In genomic region chr11:64244966-64245365, GRCh38 we compare ENCODE assay signal across 1 cellular context.
TF ChIP-seq lines count a peak whose summit lies in the region.

No MANE protein-coding gene starts in this region.

TF ChIP-seq in K562, 482 proteins besides CTCF, POLR2A, EP300 and RAD21:
- no peak for TF ChIP-seq ZNF511 (CRISPR knock-in tag; IDR thresholded peaks at IDR 0.05)
- TF ChIP-seq KLF10 (CRISPR knock-in tag; IDR thresholded peaks at IDR 0.05): no peak
- TF ChIP-seq HMG20B (CRISPR knock-in tag; IDR thresholded peaks at IDR 0.05): no peak
- no peak for TF ChIP-seq SMAD2 (IDR thresholded peaks at IDR 0.05; ENCODE audit: low read depth, low read length)
- TF ChIP-seq TEAD1 (CRISPR knock-in tag; IDR thresholded peaks at IDR 0.05): no peak
- TF ChIP-seq THRAP3 (IDR thresholded peaks at IDR 0.05; ENCODE audit: borderline replicate concordance): no peak
- no peak for TF ChIP-seq CHD4 (IDR thresholded peaks at IDR 0.05; ENCODE audit: insufficient read depth, insufficient replicate concordance, low read depth, low read length, poor library complexity, severe bottlenecking)
- no peak for TF ChIP-seq MAFK (IDR thresholded peaks at IDR 0.05; ENCODE audit: low read length)
- TF ChIP-seq NFXL1 (CRISPR knock-in tag; IDR thresholded peaks at IDR 0.05): no peak
- no peak for TF ChIP-seq NFIC (IDR thresholded peaks at IDR 0.05)
- TF ChIP-seq ZBTB26 (CRISPR knock-in tag; IDR thresholded peaks at IDR 0.05): no peak
- TF ChIP-seq MEIS2 (IDR thresholded peaks at IDR 0.05; ENCODE audit: partially characterized antibody): no peak
- no peak for TF ChIP-seq GMEB1 (CRISPR knock-in tag; IDR thresholded peaks at IDR 0.05)
- no peak for TF ChIP-seq ZNF165 (CRISPR knock-in tag; IDR thresholded peaks at IDR 0.05; ENCODE audit: borderline replicate concordance)
- TF ChIP-seq MTA3 (IDR thresholded peaks at IDR 0.05; ENCODE audit: borderline replicate concordance): no peak
- 0 out of 2 replicates have a peak, but pooled peaks have one; percentile 20 for TF ChIP-seq MYNN (IDR thresholded peaks at IDR 0.05)
- TF ChIP-seq MYNN (CRISPR knock-in tag; IDR thresholded peaks at IDR 0.05): no peak
- TF ChIP-seq PKNOX1 (IDR thresholded peaks at IDR 0.05): 0 out of 2 replicates have a peak, but pooled peaks have one; percentile 7
- no peak for TF ChIP-seq HOXB6 (CRISPR knock-in tag; IDR thresholded peaks at IDR 0.05; ENCODE audit: borderline replicate concordance)
- TF ChIP-seq LCOR (CRISPR knock-in tag; IDR thresholded peaks at IDR 0.05): no peak
- TF ChIP-seq SUPT5H (IDR thresholded peaks at IDR 0.05): 0 out of 2 replicates have a peak, but pooled peaks have one; percentile 39
- TF ChIP-seq, protein P1, sequence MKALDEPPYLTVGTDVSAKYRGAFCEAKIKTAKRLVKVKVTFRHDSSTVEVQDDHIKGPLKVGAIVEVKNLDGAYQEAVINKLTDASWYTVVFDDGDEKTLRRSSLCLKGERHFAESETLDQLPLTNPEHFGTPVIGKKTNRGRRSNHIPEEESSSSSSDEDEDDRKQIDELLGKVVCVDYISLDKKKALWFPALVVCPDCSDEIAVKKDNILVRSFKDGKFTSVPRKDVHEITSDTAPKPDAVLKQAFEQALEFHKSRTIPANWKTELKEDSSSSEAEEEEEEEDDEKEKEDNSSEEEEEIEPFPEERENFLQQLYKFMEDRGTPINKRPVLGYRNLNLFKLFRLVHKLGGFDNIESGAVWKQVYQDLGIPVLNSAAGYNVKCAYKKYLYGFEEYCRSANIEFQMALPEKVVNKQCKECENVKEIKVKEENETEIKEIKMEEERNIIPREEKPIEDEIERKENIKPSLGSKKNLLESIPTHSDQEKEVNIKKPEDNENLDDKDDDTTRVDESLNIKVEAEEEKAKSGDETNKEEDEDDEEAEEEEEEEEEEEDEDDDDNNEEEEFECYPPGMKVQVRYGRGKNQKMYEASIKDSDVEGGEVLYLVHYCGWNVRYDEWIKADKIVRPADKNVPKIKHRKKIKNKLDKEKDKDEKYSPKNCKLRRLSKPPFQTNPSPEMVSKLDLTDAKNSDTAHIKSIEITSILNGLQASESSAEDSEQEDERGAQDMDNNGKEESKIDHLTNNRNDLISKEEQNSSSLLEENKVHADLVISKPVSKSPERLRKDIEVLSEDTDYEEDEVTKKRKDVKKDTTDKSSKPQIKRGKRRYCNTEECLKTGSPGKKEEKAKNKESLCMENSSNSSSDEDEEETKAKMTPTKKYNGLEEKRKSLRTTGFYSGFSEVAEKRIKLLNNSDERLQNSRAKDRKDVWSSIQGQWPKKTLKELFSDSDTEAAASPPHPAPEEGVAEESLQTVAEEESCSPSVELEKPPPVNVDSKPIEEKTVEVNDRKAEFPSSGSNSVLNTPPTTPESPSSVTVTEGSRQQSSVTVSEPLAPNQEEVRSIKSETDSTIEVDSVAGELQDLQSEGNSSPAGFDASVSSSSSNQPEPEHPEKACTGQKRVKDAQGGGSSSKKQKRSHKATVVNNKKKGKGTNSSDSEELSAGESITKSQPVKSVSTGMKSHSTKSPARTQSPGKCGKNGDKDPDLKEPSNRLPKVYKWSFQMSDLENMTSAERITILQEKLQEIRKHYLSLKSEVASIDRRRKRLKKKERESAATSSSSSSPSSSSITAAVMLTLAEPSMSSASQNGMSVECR (CRISPR knock-in tag; IDR thresholded peaks at IDR 0.05): no peak
- TF ChIP-seq, protein P2, sequence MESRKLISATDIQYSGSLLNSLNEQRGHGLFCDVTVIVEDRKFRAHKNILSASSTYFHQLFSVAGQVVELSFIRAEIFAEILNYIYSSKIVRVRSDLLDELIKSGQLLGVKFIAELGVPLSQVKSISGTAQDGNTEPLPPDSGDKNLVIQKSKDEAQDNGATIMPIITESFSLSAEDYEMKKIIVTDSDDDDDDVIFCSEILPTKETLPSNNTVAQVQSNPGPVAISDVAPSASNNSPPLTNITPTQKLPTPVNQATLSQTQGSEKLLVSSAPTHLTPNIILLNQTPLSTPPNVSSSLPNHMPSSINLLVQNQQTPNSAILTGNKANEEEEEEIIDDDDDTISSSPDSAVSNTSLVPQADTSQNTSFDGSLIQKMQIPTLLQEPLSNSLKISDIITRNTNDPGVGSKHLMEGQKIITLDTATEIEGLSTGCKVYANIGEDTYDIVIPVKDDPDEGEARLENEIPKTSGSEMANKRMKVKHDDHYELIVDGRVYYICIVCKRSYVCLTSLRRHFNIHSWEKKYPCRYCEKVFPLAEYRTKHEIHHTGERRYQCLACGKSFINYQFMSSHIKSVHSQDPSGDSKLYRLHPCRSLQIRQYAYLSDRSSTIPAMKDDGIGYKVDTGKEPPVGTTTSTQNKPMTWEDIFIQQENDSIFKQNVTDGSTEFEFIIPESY (CRISPR knock-in tag; IDR thresholded peaks at IDR 0.05): no peak
- 0 out of 2 replicates have a peak, but pooled peaks have one; percentile 16 for TF ChIP-seq PML (IDR thresholded peaks at IDR 0.05; ENCODE audit: low read length)
- TF ChIP-seq, protein P3, sequence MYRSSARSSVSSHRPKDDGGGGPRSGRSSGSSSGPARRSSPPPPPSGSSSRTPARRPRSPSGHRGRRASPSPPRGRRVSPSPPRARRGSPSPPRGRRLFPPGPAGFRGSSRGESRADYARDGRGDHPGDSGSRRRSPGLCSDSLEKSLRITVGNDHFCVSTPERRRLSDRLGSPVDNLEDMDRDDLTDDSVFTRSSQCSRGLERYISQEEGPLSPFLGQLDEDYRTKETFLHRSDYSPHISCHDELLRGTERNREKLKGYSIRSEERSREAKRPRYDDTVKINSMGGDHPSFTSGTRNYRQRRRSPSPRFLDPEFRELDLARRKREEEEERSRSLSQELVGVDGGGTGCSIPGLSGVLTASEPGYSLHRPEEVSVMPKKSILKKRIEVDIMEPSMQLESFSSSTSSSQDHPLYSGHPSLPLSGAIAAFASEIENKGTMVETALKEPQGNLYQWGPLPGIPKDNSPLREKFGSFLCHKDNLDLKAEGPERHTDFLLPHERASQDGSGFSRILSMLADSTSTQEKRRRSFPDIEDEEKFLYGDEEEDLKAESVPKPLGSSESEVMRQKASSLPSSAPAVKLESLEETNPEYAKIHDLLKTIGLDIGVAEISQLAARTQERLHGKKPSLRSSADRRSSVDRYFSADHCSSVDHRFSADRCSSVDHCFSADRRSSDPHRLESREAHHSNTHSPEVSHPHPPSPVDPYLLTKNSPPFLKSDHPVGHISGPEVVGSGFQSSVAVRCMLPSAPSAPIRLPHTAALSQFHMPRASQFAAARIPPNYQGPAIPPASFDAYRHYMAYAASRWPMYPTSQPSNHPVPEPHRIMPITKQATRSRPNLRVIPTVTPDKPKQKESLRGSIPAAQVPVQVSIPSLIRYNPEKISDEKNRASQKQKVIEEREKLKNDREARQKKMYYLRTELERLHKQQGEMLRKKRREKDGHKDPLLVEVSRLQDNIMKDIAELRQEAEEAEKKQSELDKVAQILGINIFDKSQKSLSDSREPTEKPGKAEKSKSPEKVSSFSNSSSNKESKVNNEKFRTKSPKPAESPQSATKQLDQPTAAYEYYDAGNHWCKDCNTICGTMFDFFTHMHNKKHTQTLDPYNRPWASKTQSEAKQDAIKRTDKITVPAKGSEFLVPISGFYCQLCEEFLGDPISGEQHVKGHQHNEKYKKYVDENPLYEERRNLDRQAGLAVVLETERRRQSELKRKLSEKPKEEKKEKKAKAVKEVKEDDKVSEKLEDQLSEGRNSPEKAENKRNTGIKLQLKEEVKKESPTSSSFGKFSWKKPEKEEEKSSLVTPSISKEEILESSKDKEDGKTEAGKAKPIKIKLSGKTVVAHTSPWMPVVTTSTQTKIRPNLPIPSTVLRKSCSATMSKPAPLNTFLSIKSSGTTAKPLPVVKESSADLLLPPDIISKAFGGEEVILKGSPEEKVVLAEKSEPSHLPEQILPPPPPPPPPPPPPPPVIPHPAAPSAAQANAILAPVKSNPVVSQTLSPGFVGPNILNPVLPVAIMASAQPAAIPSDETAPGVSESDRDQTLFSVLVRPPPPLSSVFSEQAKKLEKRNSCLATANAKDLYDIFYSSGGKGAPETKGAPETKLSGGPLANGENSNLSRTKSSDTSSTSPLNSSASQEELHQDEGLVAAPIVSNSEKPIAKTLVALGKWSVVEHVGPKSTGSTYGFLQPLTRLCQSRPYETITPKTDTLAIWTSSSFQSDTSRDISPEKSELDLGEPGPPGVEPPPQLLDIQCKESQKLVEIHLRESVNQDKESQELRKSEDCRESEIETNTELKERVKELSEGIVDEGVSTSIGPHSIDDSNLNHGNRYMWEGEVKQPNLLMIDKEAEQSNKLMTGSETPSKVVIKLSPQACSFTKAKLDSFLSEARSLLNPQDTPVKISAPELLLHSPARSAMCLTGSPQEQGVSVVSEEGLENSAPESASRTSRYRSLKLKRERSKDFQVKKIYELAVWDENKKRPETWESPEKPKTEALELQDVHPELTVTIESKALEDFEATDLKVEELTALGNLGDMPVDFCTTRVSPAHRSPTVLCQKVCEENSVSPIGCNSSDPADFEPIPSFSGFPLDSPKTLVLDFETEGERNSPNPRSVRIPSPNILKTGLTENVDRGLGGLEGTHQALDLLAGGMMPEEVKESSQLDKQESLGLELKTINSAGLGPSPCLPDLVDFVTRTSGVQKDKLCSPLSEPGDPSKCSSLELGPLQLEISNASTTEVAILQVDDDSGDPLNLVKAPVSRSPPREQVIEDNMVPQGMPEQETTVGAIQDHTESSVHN (IDR thresholded peaks at IDR 0.05; ENCODE audit: borderline replicate concordance in 1 of 2, low read depth in 1 of 2): no peak
- TF ChIP-seq CC2D1A (IDR thresholded peaks at IDR 0.05): no peak
- TF ChIP-seq CBX3 (IDR thresholded peaks at IDR 0.05; ENCODE audit: borderline replicate concordance in 1 of 2, low read length in 2 of 2): no peak
